Comparison of ENCODE assay signal across 9 cellular contexts in the genomic region with DNA sequence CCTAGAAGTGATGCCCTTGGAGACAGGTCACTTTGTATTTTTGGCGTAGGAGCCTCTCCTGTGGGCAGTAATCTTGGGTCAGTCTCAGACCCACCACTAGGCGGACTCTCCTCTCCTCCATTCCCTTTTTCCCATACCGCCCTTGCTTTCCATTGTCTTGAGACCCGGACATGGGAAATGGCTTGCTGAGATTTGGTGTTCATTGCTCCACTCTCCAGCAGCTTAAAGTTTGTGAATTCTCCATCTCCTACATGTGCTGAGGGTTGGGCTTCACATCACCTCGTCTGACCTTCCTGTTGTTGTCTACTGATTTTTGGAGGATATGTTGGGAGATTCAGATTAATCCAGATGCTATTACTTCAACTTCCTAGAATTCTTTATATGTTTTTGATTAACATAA.
DNase-seq lines count a peak whose midpoint lies in the region; ATAC-seq and TF ChIP-seq lines count a peak whose summit lies in the region.
"Had no signal": no experiment of that assay in that cellular context is flagged by ENCODE, and none has a peak within 500 bp of the region (broad histone marks: within the 10 kb centered on the region; RNA-seq: fewer than 3 reads in every experiment).

No MANE protein-coding gene starts in this region.

- H3K27ac ChIP-seq in HL-60 (replicated peaks): no peak overlapping the region
- H3K27ac ChIP-seq in lower lobe of right lung: no peak overlapping the region

- intact Hi-C loops in Caco-2 (cut with micrococcal nuclease; ENCODE audit: unreplicated experiment) (no loop called here), lower lobe of right lung (cut with DNase I) (no loop called here)

- H3K27ac Mint-ChIP-seq in Caco-2 (ENCODE audit: unreplicated experiment): no peak overlapping the region

- peaks cover 6% of the 10 kb centered on the region for H3K36me3 Mint-ChIP-seq in Caco-2 (ENCODE audit: insufficient read depth, unreplicated experiment)

- no peaks in the 10 kb centered on the region for H3K9me3 Mint-ChIP-seq in Caco-2 (ENCODE audit: unreplicated experiment)

- in situ Hi-C loops in astrocyte of the cerebellum (cut with HindIII; ENCODE audit: low sequenced_read_pairs): no loop called here

- H3K27me3 ChIP-seq in Caco-2 (replicated peaks; ENCODE audit: control insufficient read depth, insufficient read depth, low read length) (no peaks in the 10 kb centered on the region), HL-60 (ENCODE audit: insufficient read depth, poor library complexity, severe bottlenecking) (no peaks in the 10 kb centered on the region), lower lobe of right lung (ENCODE audit: low read depth) (no peaks in the 10 kb centered on the region)

- H3K4me3 ChIP-seq in Caco-2 (ENCODE audit: low read depth, low read length): no peak overlapping the region
- H3K4me3 ChIP-seq in HL-60 (replicated peaks; ENCODE audit: insufficient read depth, low read length): no peak overlapping the region
- H3K4me3 ChIP-seq in astrocyte of the cerebellum (ENCODE audit: low read depth, low read length): no peak overlapping the region
- H3K4me3 ChIP-seq in lower lobe of right lung: no peak overlapping the region

- BruUV-seq in Caco-2 (replicated peaks; lab: Mats Ljungman, UMichigan): no TSS peak

- H3K36me3 ChIP-seq in Caco-2 (ENCODE audit: control insufficient read depth, insufficient read depth, low read length): no peaks in the 10 kb centered on the region
- H3K36me3 ChIP-seq in lower lobe of right lung: no peaks in the 10 kb centered on the region

- no peaks in the 10 kb centered on the region for H3K27me3 Mint-ChIP-seq in Caco-2 (ENCODE audit: insufficient read depth, unreplicated experiment)

- H3K4me1 Mint-ChIP-seq in Caco-2 (ENCODE audit: low read depth, unreplicated experiment): peaks cover 6% of the 10 kb centered on the region

- ATAC-seq in lower lobe of right lung (no peak), GM21423 (IDR thresholded peaks at IDR 0.05; ENCODE audit: unreplicated experiment) (no peak)

- no peaks in the 10 kb centered on the region for H3K4me1 ChIP-seq in Caco-2
- H3K4me1 ChIP-seq in lower lobe of right lung: no peaks in the 10 kb centered on the region

- POLR2A ChIA-PET in Caco-2 (lab: Charles Lee): no interaction called here

- CTCF ChIA-PET in Caco-2 (lab: Charles Lee): no interaction called here

- DNase-seq in Caco-2: peak in 1 of 2 experiments; percentile 34
- DNase-seq in HL-60 (ENCODE audit: low read depth in 1 of 2, low spot score in 1 of 2): no peak
- DNase-seq in astrocyte of the cerebellum (ENCODE audit: low read depth): no peak
- DNase-seq in lower lobe of right lung: no peak
- no peak for DNase-seq in germinal center (ENCODE audit: low spot score)
- no peak for DNase-seq in ureter (ENCODE audit: low spot score)
- no peak for DNase-seq in middle frontal gyrus (ENCODE audit: extremely low spot score, low spot score)
- DNase-seq: effector CD8-positive, alpha-beta T cell had no signal

- peak; percentile 54 to 55 for TF ChIP-seq CTCF in Caco-2 (IDR thresholded peaks at IDR 0.05; ENCODE audit: insufficient read depth in 1 of 2, low read depth in 1 of 2, low read length in 1 of 2, severe bottlenecking in 1 of 2, unreplicated experiment in 1 of 2)
- TF ChIP-seq CTCF in HL-60 (IDR thresholded peaks at IDR 0.05; ENCODE audit: insufficient read depth, low read length): peak; percentile 46
- TF ChIP-seq CTCF in astrocyte of the cerebellum (IDR thresholded peaks at IDR 0.05; ENCODE audit: low read depth, low read length, missing control alignments): peak; percentile 44
- peak; percentile 44 for TF ChIP-seq CTCF in lower lobe of right lung (IDR thresholded peaks at IDR 0.05)

- H3K9me3 ChIP-seq in Caco-2: no peaks in the 10 kb centered on the region
- H3K9me3 ChIP-seq in lower lobe of right lung: no peaks in the 10 kb centered on the region

- H3K4me3 Mint-ChIP-seq in Caco-2 (ENCODE audit: unreplicated experiment): no peak overlapping the region
